1 cellular context compared by ENCODE assay signal in genomic region chr1:206030714-206031113, GRCh38.
A peak's percentile ranks its signal among the peaks of the same experiment; 100 is the strongest.
TF ChIP-seq lines count a peak whose summit lies in the region.

No MANE protein-coding gene starts in this region.

TF ChIP-seq in HepG2, 621 proteins besides CTCF, POLR2A, EP300 and RAD21 (continued from another document):
- TF ChIP-seq E2F1 (CRISPR knock-in tag; IDR thresholded peaks at IDR 0.05) (peak; percentile 76), ZNF710 (CRISPR knock-in tag; IDR thresholded peaks at IDR 0.05; ENCODE audit: borderline replicate concordance) (no peak; the same call in 1 of the 2 replicates)
